8 cellular contexts compared by ENCODE assay signal in the genomic region with DNA sequence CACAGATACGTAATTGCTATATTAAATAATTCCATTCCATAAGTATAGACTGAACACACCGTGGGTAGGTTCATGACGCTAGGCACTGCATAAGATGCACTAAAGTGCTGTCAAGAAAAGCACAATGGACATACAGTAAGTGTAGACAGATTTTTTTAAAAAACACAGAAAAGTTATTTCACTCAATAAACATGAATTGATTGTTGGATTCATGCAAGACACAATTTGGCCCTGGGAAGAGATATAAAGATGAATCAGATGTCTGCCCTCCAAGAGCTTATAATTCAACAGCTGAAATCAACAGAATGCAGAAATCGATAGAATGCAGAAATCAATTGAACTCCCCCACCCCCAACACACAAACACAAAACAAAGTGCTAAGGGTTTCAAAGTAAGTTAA. TPM values are rescaled to one million over a fixed set of nuclear protein-coding genes. Genes with fewer than 3 reads are reported as not detected.
DNase-seq lines count a peak whose midpoint lies in the region; ATAC-seq and TF ChIP-seq lines count a peak whose summit lies in the region.

No MANE protein-coding gene starts in this region.

- H3K9me2 ChIP-seq in neural cell (ENCODE audit: insufficient read depth, low read length): no peaks in the 10 kb centered on the region

- H3K4me1 Mint-ChIP-seq in Calu3 (ENCODE audit: low read depth, unreplicated experiment): peaks cover 20% of the 10 kb centered on the region

- H3K27ac Mint-ChIP-seq in Calu3 (ENCODE audit: unreplicated experiment): no peak overlapping the region

- H3K27me3 ChIP-seq in MG63: no peaks in the 10 kb centered on the region
- no peaks in the 10 kb centered on the region for H3K27me3 ChIP-seq in dorsolateral prefrontal cortex
- no peaks in the 10 kb centered on the region for H3K27me3 ChIP-seq in neural cell (ENCODE audit: insufficient read depth, low read depth, low read length)
- H3K27me3 ChIP-seq in brain microvascular endothelial cell (replicated peaks): no peaks in the 10 kb centered on the region

- no peak for TF ChIP-seq RAD21 in neural cell (conservative IDR thresholded peaks at IDR 0.05)

- peak overlapping the region; percentile 87 for H3K4me3 ChIP-seq in MG63
- H3K4me3 ChIP-seq in dorsolateral prefrontal cortex: peak overlapping the region in 45 of 59 donors; percentile 50 to 91 (median 83)
- peak overlapping the region; percentile 79 for H3K4me3 ChIP-seq in neural cell (ENCODE audit: low read length)
- no peak overlapping the region for H3K4me3 ChIP-seq in brain microvascular endothelial cell (ENCODE audit: low read depth, low read length)

- no peak for TF ChIP-seq CTCF in Calu3 (IDR thresholded peaks at IDR 0.05; ENCODE audit: unreplicated experiment)
- no peak for TF ChIP-seq CTCF in dorsolateral prefrontal cortex (IDR thresholded peaks at IDR 0.05 in 54 of 56, conservative IDR thresholded peaks at IDR 0.05 in 2 of 56; ENCODE audit: low read depth in 1 of 56, partially characterized antibody in 56 of 56)
- TF ChIP-seq CTCF in neural cell (IDR thresholded peaks at IDR 0.05; ENCODE audit: poor library complexity, severe bottlenecking): no peak
- no peak for TF ChIP-seq CTCF in brain microvascular endothelial cell (IDR thresholded peaks at IDR 0.05; ENCODE audit: low read depth, low read length, missing control alignments)

- BruUV-seq in Calu3 (replicated peaks; lab: Mats Ljungman, UMichigan): no TSS peak

- H3K36me3 ChIP-seq in MG63 (no peaks in the 10 kb centered on the region), neural cell (ENCODE audit: insufficient read depth, low read length) (no peaks in the 10 kb centered on the region), brain microvascular endothelial cell (replicated peaks) (no peaks in the 10 kb centered on the region)

- DNase-seq in Calu3: no peak
- DNase-seq in MG63: no peak
- DNase-seq in dorsolateral prefrontal cortex: no peak
- DNase-seq in NCI-H2227 treated with DMSO at 0.1 percent for 48 hours (lab: John Stamatoyannopoulos, UW): no peak
- DNase-seq in brain microvascular endothelial cell: no peak
- no peak for DNase-seq in effector CD4-positive, alpha-beta T cell

- in situ Hi-C loops in brain microvascular endothelial cell (cut with HindIII; ENCODE audit: low pct_ligation_motif_present, low sequenced_read_pairs): no loop called here

- CTCF ChIA-PET in Calu3 (lab: Charles Lee): interaction anchor here (0.7 kb wide), 2 partner anchors 319 to 320 kb away, joined by 3 read pairs; no protein-coding TSS in a partner anchor

- no peak for ATAC-seq in HG03025 (IDR thresholded peaks at IDR 0.05; ENCODE audit: low FRiP score, unreplicated experiment)

- no peaks in the 10 kb centered on the region for H3K27me3 Mint-ChIP-seq in Calu3 (ENCODE audit: unreplicated experiment)

- peak overlapping the region; percentile 62 for H3K4me2 ChIP-seq in neural cell (ENCODE audit: low read length)

- peaks cover 19% of the 10 kb centered on the region for H3K36me3 Mint-ChIP-seq in Calu3 (ENCODE audit: insufficient read depth, unreplicated experiment)

- peaks cover 9% of the 10 kb centered on the region for H3F3A ChIP-seq in neural cell (ENCODE audit: insufficient read depth, low read length, poor library complexity, severe bottlenecking)

- no peak overlapping the region for H3K27ac ChIP-seq in dorsolateral prefrontal cortex
- H3K27ac ChIP-seq in neural cell (ENCODE audit: low read length): no peak overlapping the region
- H3K27ac ChIP-seq in brain microvascular endothelial cell: no peak overlapping the region

- intact Hi-C loops in Calu3 (cut with micrococcal nuclease; ENCODE audit: unreplicated experiment): no loop called here
- intact Hi-C loops in dorsolateral prefrontal cortex (cut with DNase I): no loop called here

- H4K20me1 ChIP-seq in neural cell (ENCODE audit: insufficient read depth): no peaks in the 10 kb centered on the region

- H3K9me3 Mint-ChIP-seq in Calu3 (ENCODE audit: low read depth, unreplicated experiment): no peaks in the 10 kb centered on the region

- TF ChIP-seq EP300 in neural cell (conservative IDR thresholded peaks at IDR 0.05; ENCODE audit: poor library complexity, severe bottlenecking): no peak

- H3K9ac ChIP-seq in neural cell (ENCODE audit: low read length): peak overlapping the region; percentile 76

- peak overlapping the region; percentile 96 for H3K4me3 Mint-ChIP-seq in Calu3 (ENCODE audit: low read depth, unreplicated experiment)

- no peak overlapping the region for H2AFZ ChIP-seq in neural cell (ENCODE audit: low read depth, low read length)

- peaks cover 28% of the 10 kb centered on the region for H3K79me2 ChIP-seq in neural cell (replicated peaks; ENCODE audit: insufficient read depth, low read length)

- H3K9me3 ChIP-seq in MG63: no peaks in the 10 kb centered on the region
- H3K9me3 ChIP-seq in neural cell (ENCODE audit: low read length): no peaks in the 10 kb centered on the region

TF ChIP-seq in neural cell, 6 proteins besides CTCF, POLR2A, EP300 and RAD21:
- TF ChIP-seq TAF1 (IDR thresholded peaks at IDR 0.05; ENCODE audit: low read depth) (no peak), MXI1 (conservative IDR thresholded peaks at IDR 0.05; ENCODE audit: poor library complexity, severe bottlenecking) (no peak), EZH2 (IDR thresholded peaks at IDR 0.05; ENCODE audit: borderline replicate concordance, insufficient read depth, low read length, poor library complexity, severe bottlenecking) (no peak), SMC3 (conservative IDR thresholded peaks at IDR 0.05; ENCODE audit: poor library complexity) (no peak), POLR2AphosphoS5 (IDR thresholded peaks at IDR 0.05) (no peak)
- TF ChIP-seq, protein P1, sequence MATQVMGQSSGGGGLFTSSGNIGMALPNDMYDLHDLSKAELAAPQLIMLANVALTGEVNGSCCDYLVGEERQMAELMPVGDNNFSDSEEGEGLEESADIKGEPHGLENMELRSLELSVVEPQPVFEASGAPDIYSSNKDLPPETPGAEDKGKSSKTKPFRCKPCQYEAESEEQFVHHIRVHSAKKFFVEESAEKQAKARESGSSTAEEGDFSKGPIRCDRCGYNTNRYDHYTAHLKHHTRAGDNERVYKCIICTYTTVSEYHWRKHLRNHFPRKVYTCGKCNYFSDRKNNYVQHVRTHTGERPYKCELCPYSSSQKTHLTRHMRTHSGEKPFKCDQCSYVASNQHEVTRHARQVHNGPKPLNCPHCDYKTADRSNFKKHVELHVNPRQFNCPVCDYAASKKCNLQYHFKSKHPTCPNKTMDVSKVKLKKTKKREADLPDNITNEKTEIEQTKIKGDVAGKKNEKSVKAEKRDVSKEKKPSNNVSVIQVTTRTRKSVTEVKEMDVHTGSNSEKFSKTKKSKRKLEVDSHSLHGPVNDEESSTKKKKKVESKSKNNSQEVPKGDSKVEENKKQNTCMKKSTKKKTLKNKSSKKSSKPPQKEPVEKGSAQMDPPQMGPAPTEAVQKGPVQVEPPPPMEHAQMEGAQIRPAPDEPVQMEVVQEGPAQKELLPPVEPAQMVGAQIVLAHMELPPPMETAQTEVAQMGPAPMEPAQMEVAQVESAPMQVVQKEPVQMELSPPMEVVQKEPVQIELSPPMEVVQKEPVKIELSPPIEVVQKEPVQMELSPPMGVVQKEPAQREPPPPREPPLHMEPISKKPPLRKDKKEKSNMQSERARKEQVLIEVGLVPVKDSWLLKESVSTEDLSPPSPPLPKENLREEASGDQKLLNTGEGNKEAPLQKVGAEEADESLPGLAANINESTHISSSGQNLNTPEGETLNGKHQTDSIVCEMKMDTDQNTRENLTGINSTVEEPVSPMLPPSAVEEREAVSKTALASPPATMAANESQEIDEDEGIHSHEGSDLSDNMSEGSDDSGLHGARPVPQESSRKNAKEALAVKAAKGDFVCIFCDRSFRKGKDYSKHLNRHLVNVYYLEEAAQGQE (IDR thresholded peaks at IDR 0.05; ENCODE audit: borderline replicate concordance): no peak

RNA-seq across cellular contexts. Expression of a gene that starts 1.8 kb away (rescaled TPM):
- total RNA-seq in Calu3 (2022) (25.9 and 30.4 TPM in 2 replicates), dorsolateral prefrontal cortex (10 to 100 TPM; 54.5 to 99.1 (median 74.0) TPM)
- total RNA-seq in MG63 (2014; rRNA removed; shearing (Covaris generic); ENCODE audit: low replicate concordance): 27.9 and 78.9 TPM in 2 replicates
- polyA plus RNA-seq in neural cell: 31.9 and 35.8 TPM in 2 replicates
- polyA minus RNA-seq in neural cell: 160 and 163 TPM in 2 replicates

RNA-seq across cellular contexts. Expression of a gene that starts 32.3 kb away (rescaled TPM):
- total RNA-seq in Calu3 (2022): 99.7 and 106 TPM in 2 replicates
- 108 and 126 TPM in 2 replicates for total RNA-seq in MG63 (2014; rRNA removed; shearing (Covaris generic); ENCODE audit: low replicate concordance)
- 100 to 1,000 TPM in 92 of 120 experiments, 10 to 100 TPM in 28; 55.0 to 151 (median 117) TPM for total RNA-seq in dorsolateral prefrontal cortex
- polyA plus RNA-seq in neural cell: 141 and 159 TPM in 2 replicates
- 167 TPM in 2 replicates for polyA minus RNA-seq in neural cell
